15 cellular contexts compared by ENCODE assay signal in the genomic region with DNA sequence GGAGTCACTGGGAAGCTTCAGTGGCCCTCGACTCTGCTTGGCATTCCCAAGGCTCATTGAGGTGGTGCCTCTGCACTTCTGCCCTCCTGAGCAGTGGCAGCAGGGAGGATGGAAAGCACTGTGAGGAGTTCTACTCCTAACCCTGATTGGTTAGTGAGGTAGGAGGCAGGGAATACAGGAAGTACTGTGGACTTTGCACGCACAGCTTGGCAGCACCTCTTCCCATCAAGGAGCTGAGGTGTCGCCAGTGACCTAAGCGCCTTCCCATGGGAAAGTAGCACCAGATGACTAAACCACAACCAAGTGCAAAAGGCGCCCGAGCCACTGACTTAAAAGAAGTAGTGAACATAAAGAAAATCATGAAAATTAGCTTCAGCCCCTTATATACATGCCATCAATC.
"Had no signal": no experiment of that assay in that cellular context is flagged by ENCODE, and none has a peak within 500 bp of the region (broad histone marks: within the 10 kb centered on the region; RNA-seq: fewer than 3 reads in every experiment).

No MANE protein-coding gene starts in this region.

- H3K4me3 ChIP-seq: breast epithelium, esophagus muscularis mucosa, left lung, neural progenitor cell, smooth muscle cell, upper lobe of left lung had no signal

- H3K9me3 ChIP-seq: breast epithelium, esophagus muscularis mucosa, left lung, upper lobe of left lung had no signal

- H3K36me3 ChIP-seq: breast epithelium, esophagus muscularis mucosa, left lung, neural progenitor cell, upper lobe of left lung had no signal

- H3K4me1 ChIP-seq: breast epithelium, parathyroid adenoma had no signal

- H2AFZ ChIP-seq: neural progenitor cell, parathyroid adenoma had no signal

- ATAC-seq: activated T-cell treated with anti-CD3 and anti-CD28 coated beads, Interleukin-2, amount 50 U/mL, for 4 hours; left lung; stimulated activated naive B cell treated with anti-CD40 and anti-IgM and Interleukin-4, amounts not matched to agents 10 μg/mL and 1 μg/mL and 100 μg/mL, for 72 hours had no signal

- H3K27ac ChIP-seq: breast epithelium, esophagus muscularis mucosa, left lung, neural progenitor cell, parathyroid adenoma, upper lobe of left lung had no signal

- H3K79me2 ChIP-seq: parathyroid adenoma had no signal

- H3K4me2 ChIP-seq: neural progenitor cell, smooth muscle cell had no signal

- H3K9ac ChIP-seq: neural progenitor cell, parathyroid adenoma had no signal

- FAIRE-seq: endometrium had no signal

- DNase-seq: activated CD4-positive, alpha-beta memory T cell treated with anti-CD3 and anti-CD28 coated beads for 36 hours; activated CD4-positive, alpha-beta T cell treated with anti-CD3 and anti-CD28 coated beads for 1 hour; activated naive CD8-positive, alpha-beta T cell treated with anti-CD3 and anti-CD28 coated beads, Interleukin-2, amount 10 ng/mL, durations not matched to agents 7 days and 5 days; activated T-cell treated with anti-CD3 and anti-CD28 coated beads, Interleukin-2, amount 50 U/mL, for 4 hours; anterior cingulate cortex; left lung; stimulated activated naive B cell treated with anti-CD40 and anti-IgM and Interleukin-4, amounts not matched to agents 10 μg/mL and 1 μg/mL and 100 μg/mL, for 72 hours; SW 1271; upper lobe of left lung had no signal
